In the genomic region with DNA sequence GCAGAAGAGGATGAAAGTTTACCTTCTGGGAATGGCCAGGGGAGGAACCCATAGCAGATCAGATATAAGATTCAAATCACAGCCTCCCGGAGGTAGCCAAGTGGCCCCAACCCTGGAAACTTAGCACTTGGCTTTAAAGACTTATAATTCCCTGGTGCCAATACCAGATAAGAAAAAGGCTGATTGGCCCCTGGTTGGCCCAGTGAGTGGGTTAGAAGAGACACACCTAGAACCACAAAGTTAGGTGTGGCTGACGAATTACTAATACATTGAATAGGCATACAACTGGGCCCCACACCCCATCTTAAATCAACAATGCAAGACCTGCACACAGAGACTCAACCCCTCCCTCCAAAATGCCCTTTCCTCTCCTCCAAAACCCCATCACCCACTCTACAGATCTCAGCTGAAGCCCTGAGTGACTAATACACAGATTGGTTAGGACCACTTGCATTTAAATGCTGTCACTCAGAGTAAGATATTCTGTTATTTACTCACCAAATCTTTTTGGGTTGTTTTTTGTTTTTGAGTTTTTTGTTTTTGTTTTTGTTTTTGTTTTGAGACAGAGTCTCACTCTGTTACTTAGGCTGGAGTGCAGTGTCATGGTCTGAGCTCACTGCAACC, we compare ENCODE assay signal across 26 cellular contexts.
DNase-seq lines count a peak whose midpoint lies in the region; ATAC-seq and TF ChIP-seq lines count a peak whose summit lies in the region.
"Had no signal": no experiment of that assay in that cellular context is flagged by ENCODE, and none has a peak within 500 bp of the region (broad histone marks: within the 10 kb centered on the region; RNA-seq: fewer than 3 reads in every experiment).

No MANE protein-coding gene starts in this region.

- no peak overlapping the region for H3K27ac Mint-ChIP-seq in activated T-cell treated with anti-CD3 and anti-CD28 coated beads, Interleukin-2, amount 50 U/mL, for 72 hours
- H3K27ac Mint-ChIP-seq in stimulated activated naive B cell treated with anti-CD40 and anti-IgM and Interleukin-4, amounts not matched to agents 10 μg/mL and 1 μg/mL and 100 μg/mL, for 72 hours, result peak overlapping the region; percentile 54
- H3K27ac Mint-ChIP-seq: activated naive CD8-positive, alpha-beta T cell; activated T-helper 1 cell treated with anti-CD3 and anti-CD28 coated beads, Interleukin-12 subunit alpha, Interleukin-12 subunit beta, Interleukin-2, Interleukin-4 antibody, amounts not matched to agents 30 ng/mL and 10 ng/mL and 1 ng/mL, durations not matched to agents 14 hours and 24 hours and 36 hours; CD4-positive, alpha-beta memory T cell; stimulated activated naive CD8-positive, alpha-beta T cell treated with anti-CD3 and anti-CD28 coated beads, Interleukin-15, Interleukin-2, amounts not matched to agents 100 ng/mL and 50 ng/mL, for 24 hours; T-helper 1 cell treated with Interleukin-12 subunit alpha and Interleukin-12 subunit beta and Interleukin-4 antibody, amounts not matched to agents 30 μg/mL and 1 μg/mL, for 36 hours had no signal

- TF ChIP-seq CTCF in RWPE1 (conservative IDR thresholded peaks at IDR 0.05; ENCODE audit: low read depth), result no peak
- no peak for TF ChIP-seq CTCF in epithelial cell of esophagus (IDR thresholded peaks at IDR 0.05; ENCODE audit: insufficient read depth, low read depth, low read length, missing control alignments)

- DNase-seq in activated T-cell treated with anti-CD3 and anti-CD28 coated beads, Interleukin-2, amount 50 U/mL, for 72 hours, result no peak
- DNase-seq in activated T-cell treated with anti-CD3 and anti-CD28 coated beads for 4 hours, result no peak
- DNase-seq in RWPE1 (ENCODE audit: low spot score), result peak; percentile 59
- peak; percentile 79 for DNase-seq in epithelial cell of esophagus (ENCODE audit: low read depth)
- DNase-seq in stimulated activated naive B cell treated with anti-CD40 and anti-IgM and Interleukin-4, amounts not matched to agents 10 μg/mL and 1 μg/mL and 100 μg/mL, for 72 hours, result no peak
- DNase-seq: activated CD4-positive, alpha-beta T cell treated with anti-CD3 and anti-CD28 coated beads for 4 hours; AML-193; aorta; CD4-positive, alpha-beta memory T cell; cortex of kidney; DMS 273 treated with DMSO at 0.1 percent for 48 hours; left cardiac atrium; NCI-H1105; NCI-H2029 treated with DMSO at 0.1 percent for 48 hours; NCI-H2227 treated with DMSO at 0.1 percent for 48 hours; thyroid gland had no signal

- H3K27ac ChIP-seq in RWPE1, result no peak overlapping the region
- H3K27ac ChIP-seq: A549, SK-N-MC, thyroid gland had no signal

- ATAC-seq in activated T-cell treated with anti-CD3 and anti-CD28 coated beads, Interleukin-2, amount 50 U/mL, for 72 hours (replicated peaks in 1 of 2), result peak; percentile 39 to 51
- ATAC-seq in stimulated activated naive B cell treated with anti-CD40 and anti-IgM and Interleukin-4, amounts not matched to agents 10 μg/mL and 1 μg/mL and 100 μg/mL, for 72 hours (replicated peaks), result no peak
- ATAC-seq in GM21717 (IDR thresholded peaks at IDR 0.05; ENCODE audit: unreplicated experiment), result no peak
- no peak for ATAC-seq in GM21390 (IDR thresholded peaks at IDR 0.05; ENCODE audit: unreplicated experiment)
- ATAC-seq in HG03097 (IDR thresholded peaks at IDR 0.05; ENCODE audit: low FRiP score, unreplicated experiment), result no peak
- ATAC-seq: A549, left cardiac atrium, sciatic nerve had no signal

- H3K9me3 Mint-ChIP-seq in activated T-cell treated with anti-CD3 and anti-CD28 coated beads, Interleukin-2, amount 50 U/mL, for 72 hours, result no peaks in the 10 kb centered on the region
- H3K9me3 Mint-ChIP-seq in stimulated activated naive B cell treated with anti-CD40 and anti-IgM and Interleukin-4, amounts not matched to agents 10 μg/mL and 1 μg/mL and 100 μg/mL, for 72 hours, result peaks cover 0 to 1% of the 10 kb centered on the region in 2 donors
- H3K9me3 Mint-ChIP-seq: activated T-helper 1 cell treated with anti-CD3 and anti-CD28 coated beads, Interleukin-12 subunit alpha, Interleukin-12 subunit beta, Interleukin-2, Interleukin-4 antibody, amounts not matched to agents 30 ng/mL and 10 ng/mL and 1 ng/mL, durations not matched to agents 14 hours and 24 hours and 36 hours; CD4-positive, alpha-beta memory T cell; stimulated activated naive CD8-positive, alpha-beta T cell treated with anti-CD3 and anti-CD28 coated beads, Interleukin-15, Interleukin-2, amounts not matched to agents 100 ng/mL and 50 ng/mL, for 24 hours; T-helper 1 cell treated with Interleukin-12 subunit alpha and Interleukin-12 subunit beta and Interleukin-4 antibody, amounts not matched to agents 30 μg/mL and 1 μg/mL, for 36 hours had no signal

- POLR2A ChIA-PET in RWPE1 (lab: Yijun Ruan, JAX; ENCODE audit: low non-redundant PET), result no interaction called here

- H3K4me3 Mint-ChIP-seq in activated T-cell treated with anti-CD3 and anti-CD28 coated beads, Interleukin-2, amount 50 U/mL, for 72 hours, result no peak overlapping the region
- no peak overlapping the region for H3K4me3 Mint-ChIP-seq in stimulated activated naive B cell treated with anti-CD40 and anti-IgM and Interleukin-4, amounts not matched to agents 10 μg/mL and 1 μg/mL and 100 μg/mL, for 72 hours
- H3K4me3 Mint-ChIP-seq: activated naive CD8-positive, alpha-beta T cell; activated T-helper 1 cell treated with anti-CD3 and anti-CD28 coated beads, Interleukin-12 subunit alpha, Interleukin-12 subunit beta, Interleukin-2, Interleukin-4 antibody, amounts not matched to agents 30 ng/mL and 10 ng/mL and 1 ng/mL, durations not matched to agents 14 hours and 24 hours and 36 hours; CD4-positive, alpha-beta memory T cell; stimulated activated naive CD8-positive, alpha-beta T cell treated with anti-CD3 and anti-CD28 coated beads, Interleukin-15, Interleukin-2, amounts not matched to agents 100 ng/mL and 50 ng/mL, for 24 hours; T-helper 1 cell treated with Interleukin-12 subunit alpha and Interleukin-12 subunit beta and Interleukin-4 antibody, amounts not matched to agents 30 μg/mL and 1 μg/mL, for 36 hours had no signal

- H3K4me1 Mint-ChIP-seq in activated T-cell treated with anti-CD3 and anti-CD28 coated beads, Interleukin-2, amount 50 U/mL, for 72 hours (ENCODE audit: low read depth), result peaks cover 18% of the 10 kb centered on the region
- peaks cover 19 to 22% of the 10 kb centered on the region in 2 donors for H3K4me1 Mint-ChIP-seq in stimulated activated naive B cell treated with anti-CD40 and anti-IgM and Interleukin-4, amounts not matched to agents 10 μg/mL and 1 μg/mL and 100 μg/mL, for 72 hours

- H3K36me3 Mint-ChIP-seq in activated T-cell treated with anti-CD3 and anti-CD28 coated beads, Interleukin-2, amount 50 U/mL, for 72 hours (ENCODE audit: insufficient read depth in 2 of 2), result no peaks in the 10 kb centered on the region
- H3K36me3 Mint-ChIP-seq in stimulated activated naive B cell treated with anti-CD40 and anti-IgM and Interleukin-4, amounts not matched to agents 10 μg/mL and 1 μg/mL and 100 μg/mL, for 72 hours, result peaks cover 0 to 3% of the 10 kb centered on the region in 2 donors
- H3K36me3 Mint-ChIP-seq: activated naive CD8-positive, alpha-beta T cell; CD4-positive, alpha-beta memory T cell had no signal

- CTCF ChIA-PET in RWPE1 (lab: Yijun Ruan, JAX), result interaction anchor here (0.6 kb wide), 1 partner anchor 12 kb away, joined by 3 read pairs; no protein-coding TSS in a partner anchor

- H3K27me3 Mint-ChIP-seq in activated T-cell treated with anti-CD3 and anti-CD28 coated beads, Interleukin-2, amount 50 U/mL, for 72 hours (ENCODE audit: low read depth), result no peaks in the 10 kb centered on the region
- no peaks in the 10 kb centered on the region for H3K27me3 Mint-ChIP-seq in stimulated activated naive B cell treated with anti-CD40 and anti-IgM and Interleukin-4, amounts not matched to agents 10 μg/mL and 1 μg/mL and 100 μg/mL, for 72 hours
- H3K27me3 Mint-ChIP-seq: activated naive CD8-positive, alpha-beta T cell; CD4-positive, alpha-beta memory T cell; stimulated activated naive CD8-positive, alpha-beta T cell treated with anti-CD3 and anti-CD28 coated beads, Interleukin-15, Interleukin-2, amounts not matched to agents 100 ng/mL and 50 ng/mL, for 24 hours had no signal

- no peak overlapping the region for H3K4me3 ChIP-seq in epithelial cell of esophagus (ENCODE audit: low read length)
- H3K4me3 ChIP-seq: A549, SK-N-MC, thyroid gland had no signal

Comparison
In these comparisons a context has a peak if more than half of its experiments do, and no peak if none do; other contexts are left out.
1. ATAC-seq: peak in activated T-cell treated with anti-CD3 and anti-CD28 coated beads, Interleukin-2, amount 50 U/mL, for 72 hours (2 of 2); none in stimulated activated naive B cell treated with anti-CD40 and anti-IgM and Interleukin-4, amounts not matched to agents 10 μg/mL and 1 μg/mL and 100 μg/mL, for 72 hours (0 of 2), GM21717 (single experiment), GM21390 (single experiment) and HG03097 (single experiment).
2. DNase-seq: peak in RWPE1 (single experiment) and epithelial cell of esophagus (single experiment); none in activated T-cell treated with anti-CD3 and anti-CD28 coated beads, Interleukin-2, amount 50 U/mL, for 72 hours (0 of 2), activated T-cell treated with anti-CD3 and anti-CD28 coated beads for 4 hours (single experiment) and stimulated activated naive B cell treated with anti-CD40 and anti-IgM and Interleukin-4, amounts not matched to agents 10 μg/mL and 1 μg/mL and 100 μg/mL, for 72 hours (single experiment).